8 cellular contexts compared by ENCODE assay signal in genomic region chr2:70887550-70888229, GRCh38. TPM values are rescaled to one million over a fixed set of nuclear protein-coding genes. Genes with fewer than 3 reads are reported as not detected.
DNase-seq lines count a peak whose midpoint lies in the region; ATAC-seq, FAIRE-seq and TF ChIP-seq lines count a peak whose summit lies in the region.

No MANE protein-coding gene starts in this region.

- DNase-seq in BE2C (peak; percentile 68), HTR-8/SVneo (ENCODE audit: insufficient read length, low spot score) (peak; percentile 79), iPS-NIHi7 (ENCODE audit: extremely low spot score) (peak; percentile 89), OCI-M1 (lab: John Stamatoyannopoulos, UW) (no peak)
- no peak for DNase-seq in activated T-helper 2 cell treated with anti-CD3 and anti-CD28 coated beads, Interferon-gamma antibody, Interleukin-2, Interleukin-4, amounts not matched to agents 10 μg/mL and 5 μg/mL and 100 μg/mL, durations not matched to agents 14 hours and 24 hours and 36 hours (ENCODE audit: low spot score)
- DNase-seq in stimulated activated CD4-positive, alpha-beta T cell treated with anti-CD3 and anti-CD28 coated beads, Interleukin-2, amount 100 ng/mL, for 4 hours (ENCODE audit: low read depth) = peak; percentile 13

- H3K36me3 Mint-ChIP-seq in activated T-helper 2 cell treated with anti-CD3 and anti-CD28 coated beads, Interferon-gamma antibody, Interleukin-2, Interleukin-4, amounts not matched to agents 10 μg/mL and 5 μg/mL and 100 μg/mL, durations not matched to agents 14 hours and 24 hours and 36 hours (ENCODE audit: low read depth) = no peaks in the 10 kb centered on the region

- FAIRE-seq in HTR-8/SVneo (lab: Jason Lieb, UNC) = peak; percentile 9

- H3K27me3 ChIP-seq in BE2C = no peaks in the 10 kb centered on the region

- ATAC-seq in GM18861 (IDR thresholded peaks at IDR 0.05; ENCODE audit: unreplicated experiment) (no peak), GM18909 (IDR thresholded peaks at IDR 0.05; ENCODE audit: poor library complexity, unreplicated experiment) (no peak)

- no peak overlapping the region for H3K27ac Mint-ChIP-seq in activated T-helper 2 cell treated with anti-CD3 and anti-CD28 coated beads, Interferon-gamma antibody, Interleukin-2, Interleukin-4, amounts not matched to agents 10 μg/mL and 5 μg/mL and 100 μg/mL, durations not matched to agents 14 hours and 24 hours and 36 hours

- H3K4me3 Mint-ChIP-seq in activated T-helper 2 cell treated with anti-CD3 and anti-CD28 coated beads, Interferon-gamma antibody, Interleukin-2, Interleukin-4, amounts not matched to agents 10 μg/mL and 5 μg/mL and 100 μg/mL, durations not matched to agents 14 hours and 24 hours and 36 hours (ENCODE audit: low read depth) = peak overlapping the region; percentile 66

- H3K4me1 ChIP-seq in BE2C = no peaks in the 10 kb centered on the region

- H3K27me3 Mint-ChIP-seq in activated T-helper 2 cell treated with anti-CD3 and anti-CD28 coated beads, Interferon-gamma antibody, Interleukin-2, Interleukin-4, amounts not matched to agents 10 μg/mL and 5 μg/mL and 100 μg/mL, durations not matched to agents 14 hours and 24 hours and 36 hours (ENCODE audit: low read depth) = peaks cover 84% of the 10 kb centered on the region

- H3K4me1 Mint-ChIP-seq in activated T-helper 2 cell treated with anti-CD3 and anti-CD28 coated beads, Interferon-gamma antibody, Interleukin-2, Interleukin-4, amounts not matched to agents 10 μg/mL and 5 μg/mL and 100 μg/mL, durations not matched to agents 14 hours and 24 hours and 36 hours (ENCODE audit: low read depth) = peaks cover 20% of the 10 kb centered on the region

- H3K36me3 ChIP-seq in BE2C = no peaks in the 10 kb centered on the region

- H3K9me3 ChIP-seq in BE2C = no peaks in the 10 kb centered on the region

- H3K9me3 Mint-ChIP-seq in activated T-helper 2 cell treated with anti-CD3 and anti-CD28 coated beads, Interferon-gamma antibody, Interleukin-2, Interleukin-4, amounts not matched to agents 10 μg/mL and 5 μg/mL and 100 μg/mL, durations not matched to agents 14 hours and 24 hours and 36 hours = no peaks in the 10 kb centered on the region

- no peak for TF ChIP-seq CTCF in BE2C (IDR thresholded peaks at IDR 0.05; ENCODE audit: low read depth, low read length)

- intact Hi-C loops in activated T-helper 2 cell treated with anti-CD3 and anti-CD28 coated beads, Interferon-gamma antibody, Interleukin-2, Interleukin-4, amounts not matched to agents 10 μg/mL and 5 μg/mL and 100 μg/mL, durations not matched to agents 14 hours and 24 hours and 36 hours (cut with micrococcal nuclease) = loop anchor here (1.0 to 5.0 kb wide), 4 partner anchors 12 to 1260 kb away; partner anchors contain the start of genes CYP26B1 and TGFA

- peak overlapping the region; percentile 57 for H3K4me3 ChIP-seq in BE2C (ENCODE audit: low read depth, low read length)

RNA-seq across cellular contexts. Expression of gene VAX2, which starts 12.7 kb away (rescaled TPM):
- polyA plus RNA-seq in BE2C (2012; ENCODE audit: insufficient read depth, insufficient read length, low read depth) = 1.0 TPM
- total RNA-seq in activated T-helper 2 cell treated with anti-CD3 and anti-CD28 coated beads, Interferon-gamma antibody, Interleukin-2, Interleukin-4, amounts not matched to agents 10 μg/mL and 5 μg/mL and 100 μg/mL, durations not matched to agents 14 hours and 24 hours and 36 hours = not detected in 2 replicates

RNA-seq across cellular contexts. Expression of gene ATP6V1B1, which starts 48.0 kb away (rescaled TPM):
- not detected for polyA plus RNA-seq in BE2C (2012; ENCODE audit: insufficient read depth, insufficient read length, low read depth)
- not detected in 2 replicates for total RNA-seq in activated T-helper 2 cell treated with anti-CD3 and anti-CD28 coated beads, Interferon-gamma antibody, Interleukin-2, Interleukin-4, amounts not matched to agents 10 μg/mL and 5 μg/mL and 100 μg/mL, durations not matched to agents 14 hours and 24 hours and 36 hours

RNA-seq across cellular contexts. Expression of gene CD207, which starts 52.1 kb away (rescaled TPM):
- not detected for polyA plus RNA-seq in BE2C (2012; ENCODE audit: insufficient read depth, insufficient read length, low read depth)
- not detected in 2 replicates for total RNA-seq in activated T-helper 2 cell treated with anti-CD3 and anti-CD28 coated beads, Interferon-gamma antibody, Interleukin-2, Interleukin-4, amounts not matched to agents 10 μg/mL and 5 μg/mL and 100 μg/mL, durations not matched to agents 14 hours and 24 hours and 36 hours

Comparison
In these comparisons a context has a peak if more than half of its experiments do, and no peak if none do; other contexts are left out.
1. DNase-seq: peak in BE2C (single experiment), HTR-8/SVneo (single experiment), iPS-NIHi7 (single experiment) and stimulated activated CD4-positive, alpha-beta T cell treated with anti-CD3 and anti-CD28 coated beads, Interleukin-2, amount 100 ng/mL, for 4 hours (single experiment); none in activated T-helper 2 cell treated with anti-CD3 and anti-CD28 coated beads, Interferon-gamma antibody, Interleukin-2, Interleukin-4, amounts not matched to agents 10 μg/mL and 5 μg/mL and 100 μg/mL, durations not matched to agents 14 hours and 24 hours and 36 hours (single experiment) and OCI-M1 (single experiment).